ENCODE assay signal across 24 cellular contexts in genomic region chr1:180182721-180183311, GRCh38. TPM values are rescaled to one million over a fixed set of nuclear protein-coding genes. Genes with fewer than 3 reads are reported as not detected.
DNase-seq lines count a peak whose midpoint lies in the region; ATAC-seq and TF ChIP-seq lines count a peak whose summit lies in the region.
"Had no signal": no experiment of that assay in that cellular context is flagged by ENCODE, and none has a peak within 500 bp of the region (broad histone marks: within the 10 kb centered on the region; RNA-seq: fewer than 3 reads in every experiment).

No MANE protein-coding gene starts in this region.

- H3K9me3 ChIP-seq in RWPE2 (ENCODE audit: severe bottlenecking), result no peaks in the 10 kb centered on the region
- no peaks in the 10 kb centered on the region for H3K9me3 ChIP-seq in osteoblast (ENCODE audit: low read depth, low read length)
- H3K9me3 ChIP-seq: esophagus squamous epithelium, gastrocnemius medialis, mucosa of descending colon, SJCRH30, testis, vagina had no signal

- H3K27ac ChIP-seq in RWPE2 (ENCODE audit: poor library complexity, severe bottlenecking) (no peak overlapping the region), osteoblast (ENCODE audit: low read depth, low read length) (no peak overlapping the region)
- H3K27ac ChIP-seq: esophagus squamous epithelium, gastrocnemius medialis, SJCRH30, testis, vagina had no signal

- no peak overlapping the region for H3K4me2 ChIP-seq in osteoblast (ENCODE audit: insufficient read depth, low read length)

- no peaks in the 10 kb centered on the region for H3K27me3 ChIP-seq in RWPE2 (ENCODE audit: insufficient read depth, poor library complexity, severe bottlenecking)
- no peaks in the 10 kb centered on the region for H3K27me3 ChIP-seq in osteoblast (ENCODE audit: insufficient read depth, low read length)
- H3K27me3 ChIP-seq: esophagus squamous epithelium, gastrocnemius medialis, SJCRH30, testis, vagina had no signal

- H3K36me3 ChIP-seq in RWPE2 (ENCODE audit: low read depth) (peaks cover 78% of the 10 kb centered on the region), osteoblast (ENCODE audit: insufficient read depth, low read length) (peaks cover 90% of the 10 kb centered on the region)
- H3K36me3 ChIP-seq: SJCRH30 had no signal

- peaks cover 11% of the 10 kb centered on the region for H3K79me2 ChIP-seq in osteoblast (ENCODE audit: insufficient read depth, low read length)

- ATAC-seq in RWPE2 (ENCODE audit: low read depth) (no peak), HG03045 (IDR thresholded peaks at IDR 0.05; ENCODE audit: unreplicated experiment) (no peak)
- ATAC-seq: effector memory CD8-positive, alpha-beta T cell; gastrocnemius medialis; GM12878; mucosa of descending colon; stimulated activated memory B cell treated with anti-CD40 and anti-IgM and Interleukin-4, amounts not matched to agents 10 μg/mL and 1 μg/mL and 100 μg/mL, for 72 hours had no signal

- no peak overlapping the region for H2AFZ ChIP-seq in osteoblast (ENCODE audit: low read length)

- TF ChIP-seq CTCF in RWPE2 (IDR thresholded peaks at IDR 0.05; ENCODE audit: poor library complexity, severe bottlenecking), result no peak
- TF ChIP-seq CTCF in osteoblast (IDR thresholded peaks at IDR 0.05; ENCODE audit: extremely low read depth, low read depth, low read length), result no peak

- peak; percentile 91 for DNase-seq in DMS 273 (lab: John Stamatoyannopoulos, UW; ENCODE audit: unreplicated experiment)
- peak; percentile 85 for DNase-seq in NCI-H1694 (lab: John Stamatoyannopoulos, UW)
- peak; percentile 45 for DNase-seq in RWPE2 (ENCODE audit: low spot score)
- peak; percentile 66 for DNase-seq in osteoblast (ENCODE audit: insufficient read length, low spot score, missing footprints)
- DNase-seq in AML-193 (lab: John Stamatoyannopoulos, UW), result no peak
- no peak for DNase-seq in SIG-M5 treated with dmso at 0.1 percent for 504 hours (lab: John Stamatoyannopoulos, UW; ENCODE audit: unreplicated experiment)
- DNase-seq: activated CD4-positive, alpha-beta T cell treated with anti-CD3 and anti-CD28 coated beads for 1 hour; activated T-cell treated with anti-CD3 and anti-CD28 coated beads, Interleukin-2, amount 50 U/mL, for 48 hours; CD4-positive, alpha-beta memory T cell; effector memory CD8-positive, alpha-beta T cell; esophagus squamous epithelium; NCI-H1105 treated with DMSO at 0.1 percent for 48 hours; SJCRH30; stimulated activated CD4-positive, alpha-beta T cell treated with anti-CD3 and anti-CD28 coated beads, Interleukin-2, amount 100 ng/mL, for 24 hours; T-helper 1 cell; testis had no signal

- H3K4me1 ChIP-seq in RWPE2 (ENCODE audit: insufficient read depth, poor library complexity, severe bottlenecking) (no peaks in the 10 kb centered on the region), osteoblast (ENCODE audit: insufficient read depth, low read length) (no peaks in the 10 kb centered on the region)
- H3K4me1 ChIP-seq: testis, vagina had no signal

- H3K4me3 ChIP-seq in RWPE2 (ENCODE audit: severe bottlenecking), result no peak overlapping the region
- no peak overlapping the region for H3K4me3 ChIP-seq in osteoblast (ENCODE audit: insufficient read depth, low read length)
- H3K4me3 ChIP-seq: esophagus squamous epithelium, gastrocnemius medialis, GM12878, mucosa of descending colon, SJCRH30, testis, vagina had no signal

- peaks cover 17% of the 10 kb centered on the region for H4K20me1 ChIP-seq in osteoblast (ENCODE audit: insufficient read depth, low read length)

RNA-seq across cellular contexts. Expression of gene QSOX1, which starts 28.1 kb away (rescaled TPM):
- 270 and 373 TPM in 2 replicates for total RNA-seq in osteoblast

RNA-seq across cellular contexts. Expression of gene LHX4, which starts 47.2 kb away (rescaled TPM):
- total RNA-seq in osteoblast, result not detected in 2 replicates
- total RNA-seq: activated CD8-positive, alpha-beta memory T cell treated with anti-CD3 and anti-CD28 coated beads for 36 hours; CD4-positive, alpha-beta memory T cell; gastrocnemius medialis; GM12878; skeletal muscle tissue had no signal

Comparison
In these comparisons a context has a peak if more than half of its experiments do, and no peak if none do; other contexts are left out.
1. DNase-seq: peak in DMS 273 (single experiment), NCI-H1694 (single experiment), RWPE2 (single experiment) and osteoblast (single experiment); none in AML-193 (0 of 2) and SIG-M5 treated with dmso at 0.1 percent for 504 hours (single experiment).